ENCODE assay signal across 18 cellular contexts in genomic region chr17:66040402-66040801, GRCh38.
DNase-seq lines count a peak whose midpoint lies in the region; ATAC-seq and TF ChIP-seq lines count a peak whose summit lies in the region.
"Had no signal": no experiment of that assay in that cellular context is flagged by ENCODE, and none has a peak within 500 bp of the region (broad histone marks: within the 10 kb centered on the region; RNA-seq: fewer than 3 reads in every experiment).

No MANE protein-coding gene starts in this region.

- H4K20me1 ChIP-seq in mammary epithelial cell (ENCODE audit: insufficient read depth, low read length): no peaks in the 10 kb centered on the region

- 98% methylated on average over 4 of the region's 4 CpGs for WGBS in mammary epithelial cell (ENCODE audit: low coverage, missing lambda C conversion rate)
- 50 to 83% methylated on average over 2 to 4 of the region's 4 CpGs for WGBS in endodermal cell (ENCODE audit: insufficient coverage in 1 of 2, insufficient read length in 1 of 2), 2 experiments
- whole genome bisulfite sequencing in psoas muscle, 3 donors: 81 to 87% (median 85%) methylated on average over 4 of the region's 4 CpGs

- H3K79me2 ChIP-seq in mammary epithelial cell (ENCODE audit: insufficient read depth, low read length): no peaks in the 10 kb centered on the region

- in situ Hi-C loops in mammary epithelial cell (cut with MboI; ENCODE audit: low sequenced_read_pairs in 2 of 2): no loop called here

- CTCF ChIA-PET in MCF 10A (lab: Yijun Ruan, JAX) (no interaction called here), mammary epithelial cell (lab: Charles Lee; ENCODE audit: low non-redundant PET) (no interaction called here)

- H3K9me3 Mint-ChIP-seq in MCF 10A (ENCODE audit: unreplicated experiment) (no peaks in the 10 kb centered on the region), endodermal cell (no peaks in the 10 kb centered on the region)
- H3K9me3 Mint-ChIP-seq: effector memory CD8-positive, alpha-beta T cell had no signal

- no TSS peak for BruUV-seq in MCF 10A (replicated peaks; lab: Mats Ljungman, UMichigan)
- BruUV-seq in mammary epithelial cell (replicated peaks; lab: Mats Ljungman, UMichigan): no TSS peak

- DNase-seq in MCF 10A (ENCODE audit: unreplicated experiment) (peak; percentile 10), mammary epithelial cell (no peak), NB4 (ENCODE audit: low read depth) (peak; percentile 4), endodermal cell (peak; percentile 65), psoas muscle (no peak), NCI-H146 (lab: John Stamatoyannopoulos, UW) (no peak)
- DNase-seq in stimulated activated CD4-positive, alpha-beta T cell treated with anti-CD3 and anti-CD28 coated beads, Interleukin-4, amount 100 ng/mL, for 4 hours: no peak
- DNase-seq: activated naive CD4-positive, alpha-beta T cell treated with Interleukin-2 at 50 U/mL for 16 hours; DMS153; effector memory CD8-positive, alpha-beta T cell; gastrocnemius medialis; mucosa of descending colon; NCI-H1092; NCI-H510A; SIG-M5; testis had no signal

- intact Hi-C loops in MCF 10A (cut with micrococcal nuclease) (no loop called here), mammary epithelial cell (cut with micrococcal nuclease) (no loop called here), psoas muscle (cut with DNase I) (no loop called here)

- H3K27ac Mint-ChIP-seq in MCF 10A (ENCODE audit: low read depth, unreplicated experiment) (no peak overlapping the region), endodermal cell (no peak overlapping the region)
- H3K27ac Mint-ChIP-seq: effector memory CD8-positive, alpha-beta T cell had no signal

- no peaks in the 10 kb centered on the region for H3K9me3 ChIP-seq in mammary epithelial cell (replicated peaks; ENCODE audit: insufficient read depth, low read length)
- no peaks in the 10 kb centered on the region for H3K9me3 ChIP-seq in endodermal cell (ENCODE audit: control insufficient read depth, low read length)
- no peaks in the 10 kb centered on the region for H3K9me3 ChIP-seq in psoas muscle
- H3K9me3 ChIP-seq: gastrocnemius medialis, mucosa of descending colon, prostate gland, testis had no signal

- TF ChIP-seq CTCF in MCF 10A (IDR thresholded peaks at IDR 0.05; ENCODE audit: unreplicated experiment) (no peak), mammary epithelial cell (conservative IDR thresholded peaks at IDR 0.05 in 1 of 2, IDR thresholded peaks at IDR 0.05 in 1 of 2; ENCODE audit: extremely low read depth in 1 of 2, insufficient read depth in 1 of 2, low read depth in 1 of 2, low read length in 2 of 2) (peak in 1 of 2 donors; percentile 5), NB4 (IDR thresholded peaks at IDR 0.05; ENCODE audit: low read depth, low read length) (peak; percentile 9), endodermal cell (conservative IDR thresholded peaks at IDR 0.05) (peak; percentile 61), psoas muscle (IDR thresholded peaks at IDR 0.05) (peak; percentile 4)

- H3K36me3 ChIP-seq in mammary epithelial cell (ENCODE audit: insufficient read depth, low read length): no peaks in the 10 kb centered on the region
- no peaks in the 10 kb centered on the region for H3K36me3 ChIP-seq in endodermal cell (ENCODE audit: control insufficient read depth, insufficient read depth, low read length)
- no peaks in the 10 kb centered on the region for H3K36me3 ChIP-seq in psoas muscle (ENCODE audit: insufficient read depth in 1 of 2, low read depth in 1 of 2)
- H3K36me3 ChIP-seq: gastrocnemius medialis, prostate gland had no signal

- H3K36me3 Mint-ChIP-seq in MCF 10A (ENCODE audit: insufficient read depth, unreplicated experiment) (no peaks in the 10 kb centered on the region), endodermal cell (ENCODE audit: low read depth) (peaks cover 2% of the 10 kb centered on the region)

- H3K27me3 ChIP-seq in mammary epithelial cell (ENCODE audit: insufficient read depth, low read length) (no peaks in the 10 kb centered on the region), endodermal cell (ENCODE audit: control insufficient read depth, insufficient read depth, low read length, poor library complexity, severe bottlenecking) (no peaks in the 10 kb centered on the region), psoas muscle (ENCODE audit: insufficient read depth in 3 of 3, low read length in 2 of 3) (no peaks in the 10 kb centered on the region)
- H3K27me3 ChIP-seq: gastrocnemius medialis, testis had no signal

- no peaks in the 10 kb centered on the region for H3K4me1 Mint-ChIP-seq in MCF 10A (ENCODE audit: insufficient read depth, unreplicated experiment)
- no peaks in the 10 kb centered on the region for H3K4me1 Mint-ChIP-seq in endodermal cell

- H3K4me3 Mint-ChIP-seq in MCF 10A (ENCODE audit: unreplicated experiment): no peak overlapping the region
- H3K4me3 Mint-ChIP-seq in endodermal cell: no peak overlapping the region
- H3K4me3 Mint-ChIP-seq: effector memory CD8-positive, alpha-beta T cell had no signal

- no peak overlapping the region for H3K4me2 ChIP-seq in mammary epithelial cell (ENCODE audit: insufficient read depth, low read depth, low read length)

- POLR2A ChIA-PET in MCF 10A (lab: Yijun Ruan, JAX): no interaction called here

- no peak overlapping the region for H3K9ac ChIP-seq in mammary epithelial cell (ENCODE audit: insufficient read depth, low read length)
- no peak overlapping the region for H3K9ac ChIP-seq in endodermal cell (ENCODE audit: extremely low read depth, low read length, poor library complexity, severe bottlenecking)

- dilution Hi-C loops in mammary epithelial cell (cut with HindIII; ENCODE audit: low sequenced_read_pairs): no loop called here

- no peak overlapping the region for H3K27ac ChIP-seq in mammary epithelial cell (ENCODE audit: insufficient read depth, low read depth, low read length)
- no peak overlapping the region for H3K27ac ChIP-seq in endodermal cell (ENCODE audit: low read depth, low read length)
- no peak overlapping the region for H3K27ac ChIP-seq in psoas muscle
- H3K27ac ChIP-seq: gastrocnemius medialis, prostate gland, testis had no signal

- H2AFZ ChIP-seq in mammary epithelial cell (ENCODE audit: low read depth, low read length): no peak overlapping the region

- H3K4me3 ChIP-seq in mammary epithelial cell (replicated peaks in 1 of 3; ENCODE audit: insufficient read depth in 1 of 3, low read depth in 2 of 3, low read length in 3 of 3) (no peak overlapping the region), NB4 (ENCODE audit: low read depth, low read length) (no peak overlapping the region), endodermal cell (ENCODE audit: low read length) (no peak overlapping the region), psoas muscle (no peak overlapping the region)
- H3K4me3 ChIP-seq: gastrocnemius medialis, mucosa of descending colon, prostate gland, testis had no signal

- no peaks in the 10 kb centered on the region for H3K4me1 ChIP-seq in mammary epithelial cell (ENCODE audit: insufficient read depth, low read length)
- no peaks in the 10 kb centered on the region for H3K4me1 ChIP-seq in endodermal cell (ENCODE audit: control insufficient read depth, insufficient read depth, low read length)
- no peaks in the 10 kb centered on the region for H3K4me1 ChIP-seq in psoas muscle
- H3K4me1 ChIP-seq: gastrocnemius medialis, prostate gland, testis had no signal

- ATAC-seq in psoas muscle (no peak), HG02763 (IDR thresholded peaks at IDR 0.05; ENCODE audit: unreplicated experiment) (no peak)
- ATAC-seq: effector memory CD8-positive, alpha-beta T cell; gastrocnemius medialis; mucosa of descending colon had no signal

- no peak for TF ChIP-seq POLR2A in NB4 (IDR thresholded peaks at IDR 0.05; ENCODE audit: extremely low read depth, insufficient read length)

- H3K27me3 Mint-ChIP-seq in MCF 10A (ENCODE audit: insufficient read depth, unreplicated experiment) (no peaks in the 10 kb centered on the region), endodermal cell (ENCODE audit: insufficient read depth) (no peaks in the 10 kb centered on the region)

Comparison
In these comparisons a context has a peak if more than half of its experiments do, and no peak if none do; other contexts are left out.
1. DNase-seq: peak in MCF 10A (single experiment), NB4 (single experiment) and endodermal cell (single experiment); none in mammary epithelial cell (single experiment), psoas muscle (0 of 2), stimulated activated CD4-positive, alpha-beta T cell treated with anti-CD3 and anti-CD28 coated beads, Interleukin-4, amount 100 ng/mL, for 4 hours (0 of 2) and NCI-H146 (single experiment).